14 cellular contexts compared by ENCODE assay signal in genomic region chr4:82774711-82775171, GRCh38. TPM values are rescaled to one million over a fixed set of nuclear protein-coding genes. Genes with fewer than 3 reads are reported as not detected.
A peak's percentile ranks its signal among the peaks of the same experiment; 100 is the strongest.
DNase-seq lines count a peak whose midpoint lies in the region; ATAC-seq and TF ChIP-seq lines count a peak whose summit lies in the region.
"Had no signal": no experiment of that assay in that cellular context is flagged by ENCODE, and none has a peak within 500 bp of the region (broad histone marks: within the 10 kb centered on the region; RNA-seq: fewer than 3 reads in every experiment).

No MANE protein-coding gene starts in this region.

- H3K4me3 ChIP-seq in mesenchymal stem cell (ENCODE audit: insufficient read depth in 1 of 2, low read depth in 1 of 2, low read length in 2 of 2), result peak overlapping the region in 1 of 2 experiments; percentile 23
- no peak overlapping the region for H3K4me3 ChIP-seq in thyroid gland (replicated peaks in 1 of 3)
- no peak overlapping the region for H3K4me3 ChIP-seq in spleen
- H3K4me3 ChIP-seq in mammary epithelial cell (replicated peaks in 1 of 3; ENCODE audit: insufficient read depth in 1 of 3, low read depth in 2 of 3, low read length in 3 of 3), result no peak overlapping the region
- H3K4me3 ChIP-seq: skin epidermis had no signal

- H3K9me3 ChIP-seq in mesenchymal stem cell (ENCODE audit: control insufficient read depth, low read length), result no peaks in the 10 kb centered on the region
- no peaks in the 10 kb centered on the region for H3K9me3 ChIP-seq in thyroid gland
- no peaks in the 10 kb centered on the region for H3K9me3 ChIP-seq in spleen
- no peaks in the 10 kb centered on the region for H3K9me3 ChIP-seq in mammary epithelial cell (replicated peaks; ENCODE audit: insufficient read depth, low read length)
- H3K9me3 ChIP-seq: SK-N-SH had no signal

- no peak overlapping the region for H2BK12ac ChIP-seq in mesenchymal stem cell (ENCODE audit: low read length in 2 of 2)

- peaks cover 65% of the 10 kb centered on the region for H3K79me2 ChIP-seq in mammary epithelial cell (ENCODE audit: insufficient read depth, low read length)

- H3K9ac ChIP-seq in mesenchymal stem cell (ENCODE audit: low read length) (no peak overlapping the region), mammary epithelial cell (ENCODE audit: insufficient read depth, low read length) (no peak overlapping the region)
- H3K9ac ChIP-seq: SK-N-SH had no signal

- intact Hi-C loops in thyroid gland (cut with DNase I) (no loop called here), spleen (cut with DNase I; ENCODE audit: low total_unique reads) (no loop called here), mammary epithelial cell (cut with micrococcal nuclease) (no loop called here)

- H3K14ac ChIP-seq in mesenchymal stem cell (ENCODE audit: low read length in 2 of 2), result no peak overlapping the region

- no peak overlapping the region for H4K91ac ChIP-seq in mesenchymal stem cell (ENCODE audit: low read length)

- H3K18ac ChIP-seq in mesenchymal stem cell (ENCODE audit: low read depth in 1 of 2, low read length in 2 of 2), result no peak overlapping the region

- H3K27me3 ChIP-seq in mesenchymal stem cell (ENCODE audit: control insufficient read depth in 1 of 2, insufficient read depth in 1 of 2, low read length in 2 of 2) (no peaks in the 10 kb centered on the region), thyroid gland (no peaks in the 10 kb centered on the region), spleen (replicated peaks in 1 of 7) (no peaks in the 10 kb centered on the region), mammary epithelial cell (ENCODE audit: insufficient read depth, low read length) (no peaks in the 10 kb centered on the region)

- TF ChIP-seq CTCF in thyroid gland (IDR thresholded peaks at IDR 0.05) (no peak), spleen (IDR thresholded peaks at IDR 0.05 in 8 of 11, conservative IDR thresholded peaks at IDR 0.05 in 3 of 11) (no peak), mammary epithelial cell (conservative IDR thresholded peaks at IDR 0.05 in 1 of 2, IDR thresholded peaks at IDR 0.05 in 1 of 2; ENCODE audit: extremely low read depth in 1 of 2, insufficient read depth in 1 of 2, low read depth in 1 of 2, low read length in 2 of 2) (no peak)

- in situ Hi-C loops in mammary epithelial cell (cut with MboI; ENCODE audit: low sequenced_read_pairs in 2 of 2), result no loop called here

- H3K79me1 ChIP-seq in mesenchymal stem cell (replicated peaks; ENCODE audit: low read length, poor library complexity, severe bottlenecking), result peaks cover 32% of the 10 kb centered on the region

- CTCF ChIA-PET in mammary epithelial cell (lab: Charles Lee; ENCODE audit: low non-redundant PET), result no interaction called here

- H2BK15ac ChIP-seq in mesenchymal stem cell (ENCODE audit: low read depth, poor library complexity, severe bottlenecking), result no peak overlapping the region

- no peak overlapping the region for H4K8ac ChIP-seq in mesenchymal stem cell (ENCODE audit: low read length)

- no peak overlapping the region for H2AK5ac ChIP-seq in mesenchymal stem cell (ENCODE audit: low read length, severe bottlenecking)

- no peaks in the 10 kb centered on the region for H4K20me1 ChIP-seq in mammary epithelial cell (ENCODE audit: insufficient read depth, low read length)

- dilution Hi-C loops in mammary epithelial cell (cut with HindIII; ENCODE audit: low sequenced_read_pairs), result no loop called here

- BruUV-seq in mammary epithelial cell (replicated peaks; lab: Mats Ljungman, UMichigan), result no TSS peak

- H3K27ac ChIP-seq in cingulate gyrus (ENCODE audit: low read depth, low read length) (peak overlapping the region; percentile 73), mesenchymal stem cell (ENCODE audit: low read length, poor library complexity, severe bottlenecking) (peak overlapping the region; percentile 41), thyroid gland (peak overlapping the region; percentile 44 to 62 (median 55)), spleen (no peak overlapping the region), mammary epithelial cell (ENCODE audit: insufficient read depth, low read depth, low read length) (no peak overlapping the region)

- WGBS in mesenchymal stem cell, result 24% methylated on average over 2 of the region's 3 CpGs
- whole genome bisulfite sequencing in thyroid gland, 2 donors, result 19 to 39% methylated on average over 3 of the region's 3 CpGs
- 36 to 69% (median 61%) methylated on average over 3 of the region's 3 CpGs for WGBS in spleen, 5 donors
- WGBS in mammary epithelial cell (ENCODE audit: low coverage, missing lambda C conversion rate), result 7% methylated on average over 3 of the region's 3 CpGs

- H3K4me2 ChIP-seq in mesenchymal stem cell (ENCODE audit: low read length, poor library complexity, severe bottlenecking) (no peak overlapping the region), mammary epithelial cell (ENCODE audit: insufficient read depth, low read depth, low read length) (no peak overlapping the region)
- H3K4me2 ChIP-seq: SK-N-SH had no signal

- H3K23ac ChIP-seq in mesenchymal stem cell (ENCODE audit: low read length in 2 of 2), result no peak overlapping the region

- no peak for TF ChIP-seq POLR2A in thyroid gland (IDR thresholded peaks at IDR 0.05)
- no peak for TF ChIP-seq POLR2A in spleen (IDR thresholded peaks at IDR 0.05)

- no peak overlapping the region for H2BK120ac ChIP-seq in mesenchymal stem cell (ENCODE audit: low read depth, low read length)

- no peak overlapping the region for H2BK5ac ChIP-seq in mesenchymal stem cell (ENCODE audit: low read depth, low read length, poor library complexity, severe bottlenecking)

- H2AFZ ChIP-seq in mesenchymal stem cell (ENCODE audit: low read depth, low read length) (no peak overlapping the region), mammary epithelial cell (ENCODE audit: low read depth, low read length) (no peak overlapping the region)

- H3K4me1 ChIP-seq in mesenchymal stem cell (ENCODE audit: control insufficient read depth, insufficient read depth, low read depth, low read length) (peaks cover 14% of the 10 kb centered on the region), thyroid gland (peaks cover 11 to 24% of the 10 kb centered on the region in 2 donors), spleen (no peaks in the 10 kb centered on the region), mammary epithelial cell (ENCODE audit: insufficient read depth, low read length) (no peaks in the 10 kb centered on the region)

- no peak overlapping the region for H3K4ac ChIP-seq in mesenchymal stem cell (ENCODE audit: low read depth in 1 of 2, low read length in 2 of 2)

- H3K36me3 ChIP-seq in mesenchymal stem cell (ENCODE audit: control insufficient read depth in 1 of 2, insufficient read depth in 2 of 2, low read depth in 1 of 2, low read length in 2 of 2) (peaks cover 0 to 3% of the 10 kb centered on the region in 2 experiments), thyroid gland (no peaks in the 10 kb centered on the region), spleen (no peaks in the 10 kb centered on the region), mammary epithelial cell (ENCODE audit: insufficient read depth, low read length) (no peaks in the 10 kb centered on the region)

- DNase-seq in NCI-H2227 (lab: John Stamatoyannopoulos, UW; ENCODE audit: unreplicated experiment) (peak; percentile 16), NCI-H2227 treated with DMSO at 0.1 percent for 48 hours (lab: John Stamatoyannopoulos, UW) (no peak), mesenchymal stem cell (no peak), thyroid gland (peak; percentile 71 to 72), spleen (no peak), mammary epithelial cell (no peak)
- DNase-seq: COR-L47; immature natural killer cell; MM.1S; naive thymus-derived CD4-positive, alpha-beta T cell; SK-N-SH had no signal

- ATAC-seq in GM21390 (IDR thresholded peaks at IDR 0.05; ENCODE audit: unreplicated experiment), result no peak
- ATAC-seq: naive thymus-derived CD4-positive, alpha-beta T cell had no signal

RNA-seq across cellular contexts. Expression of gene SCD5, which starts 23.9 kb away (rescaled TPM):
- 5.9 TPM for polyA plus RNA-seq in mesenchymal stem cell (2013, experiment 1 of 2)
- 6.0 TPM for polyA plus RNA-seq in mesenchymal stem cell (2013, experiment 2 of 2)
- total RNA-seq in thyroid gland (10 to 100 TPM; 47.0 to 96.4 (median 54.8) TPM), spleen (1 to 10 TPM; 2.9 to 7.2 (median 4.5) TPM), mammary epithelial cell (10 to 100 TPM; 50.4 to 74.3 TPM)
- polyA plus RNA-seq in spleen (1 to 10 TPM in 2 of 3 donors, under 1 TPM in 1; 0.85 to 2.5 (median 1.4) TPM), mammary epithelial cell (23.3 TPM)
- 32.5 TPM for polyA minus RNA-seq in mammary epithelial cell
- polyA plus RNA-seq: naive thymus-derived CD4-positive, alpha-beta T cell had no signal

Comparison
In these comparisons a context has a peak if more than half of its experiments do, and no peak if none do; other contexts are left out.
1. DNase-seq: peak in NCI-H2227 (single experiment) and thyroid gland (2 of 2); none in NCI-H2227 treated with DMSO at 0.1 percent for 48 hours (single experiment), mesenchymal stem cell (single experiment), spleen (single experiment) and mammary epithelial cell (single experiment).
2. H3K27ac ChIP-seq: peak in cingulate gyrus (single experiment), mesenchymal stem cell (single experiment) and thyroid gland (3 of 3); none in spleen (0 of 8) and mammary epithelial cell (single experiment).
3. RNA of gene SCD5, which starts 23.9 kb away (total RNA-seq): 50.4 to 74.3 TPM in mammary epithelial cell and 47.0 to 96.4 TPM in thyroid gland; 2.9 to 7.2 TPM in spleen; every median in the first group is over 4 times any median in the second.